In the genomic region with DNA sequence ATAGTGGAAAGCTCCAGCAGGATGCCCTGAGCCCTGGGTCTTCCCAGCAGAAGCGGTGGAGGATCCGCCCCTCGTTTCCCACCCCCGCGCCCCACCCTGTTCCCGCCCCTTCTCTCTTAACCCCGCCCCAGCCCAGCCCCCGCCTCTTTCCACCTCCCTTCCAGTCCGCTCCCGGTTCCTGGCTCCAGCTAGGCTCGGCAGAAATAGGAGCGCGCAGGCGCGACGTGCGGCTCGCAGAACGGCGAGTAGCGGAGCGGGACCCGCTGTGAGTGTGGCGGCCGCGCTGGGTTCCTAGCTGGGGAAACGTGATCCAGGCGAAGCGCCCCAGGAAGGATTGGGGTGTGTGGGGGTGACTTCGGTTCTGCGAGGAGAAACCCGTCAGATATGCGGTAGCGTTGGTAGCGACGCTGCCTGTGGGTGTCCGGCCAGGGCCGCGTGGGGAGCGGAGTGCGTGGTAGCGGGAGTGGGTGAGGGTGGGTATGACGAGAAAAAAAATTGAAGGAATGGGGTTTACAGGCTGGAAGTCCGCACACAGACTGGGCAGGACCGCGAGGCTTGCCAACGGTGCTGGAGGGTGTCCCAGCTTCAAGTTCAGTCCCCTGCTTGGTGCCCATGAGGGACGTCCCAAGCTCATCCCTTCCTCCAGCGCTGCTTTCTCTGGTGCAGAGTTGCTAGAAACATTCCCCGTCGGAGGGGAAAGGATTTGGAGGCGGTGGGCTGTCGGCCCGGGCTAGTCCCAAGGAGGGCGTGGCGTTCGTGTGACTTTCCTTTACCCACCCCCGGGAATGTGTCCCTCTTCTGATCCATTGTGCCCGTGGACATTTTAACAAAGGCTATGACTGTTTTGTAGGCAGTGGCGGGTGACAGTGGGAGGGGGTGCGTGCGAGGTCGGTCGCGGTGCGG, we compare ENCODE assay signal across 8 cellular contexts. TPM values are rescaled to one million over a fixed set of nuclear protein-coding genes. Genes with fewer than 3 reads are reported as not detected.
DNase-seq lines count a peak whose midpoint lies in the region; ATAC-seq, FAIRE-seq and TF ChIP-seq lines count a peak whose summit lies in the region.

A gene (plus strand): TSS at position 234 of the 903 bp plus-strand sequence. CDS start 56,886 bp downstream, outside the sequence.

- peak within 1 kb of the TSS; percentile 13 to 69 for H3K4me3 ChIP-seq in small intestine (ENCODE audit: low read depth in 1 of 2, low read length in 2 of 2)

- no CpG with 5 or more reads among the region's 66 CpGs for WGBS in H9 (ENCODE audit: extremely low coverage, insufficient read length, low lambda C conversion rate)
- 2 to 41% (median 19%) methylated on average over 46 to 66 of the region's 66 CpGs for WGBS in small intestine, 3 donors

- H3K4me1 Mint-ChIP-seq in H9 = peaks cover 23 to 31% of the 10 kb centered on the region in 2 experiments

- no peak within 1 kb of the TSS for H3T11ph ChIP-seq in H9 (ENCODE audit: low read length)

- no peak within 1 kb of the TSS for H2BK120ac ChIP-seq in H9 (ENCODE audit: low read depth, low read length, poor library complexity, severe bottlenecking)

- H2BK5ac ChIP-seq in H9 (ENCODE audit: insufficient read length, low read length) = no peak within 1 kb of the TSS

- H3K23me2 ChIP-seq in H9 (ENCODE audit: insufficient read length, low read depth, low read length, poor library complexity, severe bottlenecking) = peaks cover 2% of the 10 kb centered on the region

- no peak within 1 kb of the TSS for H3K4ac ChIP-seq in H9 (ENCODE audit: low read depth, low read length)

- H3K79me1 ChIP-seq in H9 (ENCODE audit: insufficient read depth, low read depth, low read length, poor library complexity, severe bottlenecking) = no peaks in the 10 kb centered on the region

- no peak within 1 kb of the TSS for H4K91ac ChIP-seq in H9 (ENCODE audit: insufficient read length, low read depth, low read length)

- no peak within 1 kb of the TSS for H2BK20ac ChIP-seq in H9 (ENCODE audit: low read depth, low read length, poor library complexity, severe bottlenecking)

- H3K27me3 ChIP-seq in H9 (ENCODE audit: insufficient read depth, low read length) = no peaks in the 10 kb centered on the region
- no peaks in the 10 kb centered on the region for H3K27me3 ChIP-seq in layer of hippocampus (ENCODE audit: control insufficient read depth, insufficient read depth, low read length)
- H3K27me3 ChIP-seq in small intestine (ENCODE audit: control insufficient read depth in 2 of 2, insufficient read depth in 2 of 2, low read length in 2 of 2) = no peaks in the 10 kb centered on the region

- no peak within 1 kb of the TSS for H3K56ac ChIP-seq in H9 (ENCODE audit: insufficient read length, low read depth, low read length)

- no peaks in the 10 kb centered on the region for H3K9me3 ChIP-seq in H9 (ENCODE audit: control insufficient read depth, low read depth, low read length)
- no peaks in the 10 kb centered on the region for H3K9me3 ChIP-seq in small intestine (ENCODE audit: control insufficient read depth, low read depth)

- H3K4me3 Mint-ChIP-seq in H9 = peak within 1 kb of the TSS; percentile 85 to 92

- peaks cover 4% of the 10 kb centered on the region; the same call in 1 of the 2 replicates for H3K79me2 ChIP-seq in H9 (ENCODE audit: insufficient read depth, low read length)

- peak within 1 kb of the TSS; percentile 41; the same call in 1 of the 2 replicates for H3K14ac ChIP-seq in H9 (ENCODE audit: insufficient read depth, low read length)

- DNase-seq in H9 (peak; percentile 91), dermis microvascular lymphatic vessel endothelial cell (ENCODE audit: low read depth in 2 of 2) (peak; percentile 69 to 87), small intestine (peak; percentile 77)

- H2BK12ac ChIP-seq in H9 (ENCODE audit: insufficient read length, low read depth, low read length) = no peak within 1 kb of the TSS

- H3K9ac ChIP-seq in H9 (ENCODE audit: extremely low read depth, insufficient read length, low read length) = peak within 1 kb of the TSS; percentile 67

- H3K36me3 Mint-ChIP-seq in H9 (ENCODE audit: insufficient read depth in 1 of 3, low read depth in 3 of 3) = peaks cover 0 to 4% (median 2%) of the 10 kb centered on the region in 3 experiments; a peak in 4 of 7 replicates

- H3K27me3 Mint-ChIP-seq in H9 (ENCODE audit: low read depth) = no peaks in the 10 kb centered on the region; the same call in 1 of the 2 replicates

- no peak within 1 kb of the TSS for H2BK15ac ChIP-seq in H9 (ENCODE audit: low read depth, low read length)

- H3K27ac ChIP-seq in 22Rv1 (peak within 1 kb of the TSS; percentile 35; the same call in 1 of the 2 replicates), H9 (ENCODE audit: insufficient read length, low read depth, low read length) (no peak within 1 kb of the TSS), layer of hippocampus (ENCODE audit: low read depth, low read length) (peak within 1 kb of the TSS; percentile 85), small intestine (ENCODE audit: low read depth in 1 of 2, low read length in 1 of 2) (peak within 1 kb of the TSS; percentile 76 to 87)

- H3K23ac ChIP-seq in H9 (ENCODE audit: insufficient read length, low read depth, low read length) = no peak within 1 kb of the TSS

- no peak within 1 kb of the TSS for H4K8ac ChIP-seq in H9 (replicated peaks; ENCODE audit: insufficient read length, low read depth, low read length)

- peaks cover 31 to 48% of the 10 kb centered on the region in 2 experiments for H3K9me3 Mint-ChIP-seq in H9

- H3K4me1 ChIP-seq in H9 (ENCODE audit: insufficient read depth, low read length) (peaks cover 4% of the 10 kb centered on the region; the same call in 1 of the 2 replicates), small intestine (ENCODE audit: control insufficient read depth in 2 of 2, insufficient read depth in 1 of 2, low read depth in 1 of 2, low read length in 1 of 2) (no peaks in the 10 kb centered on the region)

- H2AFZ ChIP-seq in H9 (ENCODE audit: low read length) = no peak within 1 kb of the TSS

- TF ChIP-seq CTCF in 22Rv1 (IDR thresholded peaks at IDR 0.05) (no peak), H9 (conservative IDR thresholded peaks at IDR 0.05) (no peak)

- H3K27ac Mint-ChIP-seq in H9 = peak within 1 kb of the TSS; percentile 77 to 93 (median 86); a peak in 6 of 7 replicates

- no peaks in the 10 kb centered on the region for H4K20me1 ChIP-seq in H9 (ENCODE audit: control insufficient read depth, insufficient read depth, insufficient read length)

- H4K5ac ChIP-seq in H9 (ENCODE audit: insufficient read length, low read depth, low read length) = no peak within 1 kb of the TSS

- H3K4me2 ChIP-seq in H9 (ENCODE audit: insufficient read depth, insufficient read length, low read length) = peak within 1 kb of the TSS; percentile 54

- FAIRE-seq in small intestine (lab: Jason Lieb, UNC) = no peak

- no peak for ATAC-seq in HG03442 (IDR thresholded peaks at IDR 0.05; ENCODE audit: unreplicated experiment)
- ATAC-seq in HG03342 (IDR thresholded peaks at IDR 0.05; ENCODE audit: unreplicated experiment) = no peak

- no peaks in the 10 kb centered on the region for H3K36me3 ChIP-seq in small intestine (ENCODE audit: control insufficient read depth in 2 of 2, insufficient read depth in 2 of 2, low read length in 2 of 2)

- no peak within 1 kb of the TSS for H2AK5ac ChIP-seq in H9 (ENCODE audit: insufficient read length, low read length)

- H3K18ac ChIP-seq in H9 (ENCODE audit: insufficient read length, low read depth, low read length) = no peak within 1 kb of the TSS

TF ChIP-seq in PFSK-1, 5 proteins besides CTCF, POLR2A, EP300 and RAD21:
- TF ChIP-seq, protein P1, sequence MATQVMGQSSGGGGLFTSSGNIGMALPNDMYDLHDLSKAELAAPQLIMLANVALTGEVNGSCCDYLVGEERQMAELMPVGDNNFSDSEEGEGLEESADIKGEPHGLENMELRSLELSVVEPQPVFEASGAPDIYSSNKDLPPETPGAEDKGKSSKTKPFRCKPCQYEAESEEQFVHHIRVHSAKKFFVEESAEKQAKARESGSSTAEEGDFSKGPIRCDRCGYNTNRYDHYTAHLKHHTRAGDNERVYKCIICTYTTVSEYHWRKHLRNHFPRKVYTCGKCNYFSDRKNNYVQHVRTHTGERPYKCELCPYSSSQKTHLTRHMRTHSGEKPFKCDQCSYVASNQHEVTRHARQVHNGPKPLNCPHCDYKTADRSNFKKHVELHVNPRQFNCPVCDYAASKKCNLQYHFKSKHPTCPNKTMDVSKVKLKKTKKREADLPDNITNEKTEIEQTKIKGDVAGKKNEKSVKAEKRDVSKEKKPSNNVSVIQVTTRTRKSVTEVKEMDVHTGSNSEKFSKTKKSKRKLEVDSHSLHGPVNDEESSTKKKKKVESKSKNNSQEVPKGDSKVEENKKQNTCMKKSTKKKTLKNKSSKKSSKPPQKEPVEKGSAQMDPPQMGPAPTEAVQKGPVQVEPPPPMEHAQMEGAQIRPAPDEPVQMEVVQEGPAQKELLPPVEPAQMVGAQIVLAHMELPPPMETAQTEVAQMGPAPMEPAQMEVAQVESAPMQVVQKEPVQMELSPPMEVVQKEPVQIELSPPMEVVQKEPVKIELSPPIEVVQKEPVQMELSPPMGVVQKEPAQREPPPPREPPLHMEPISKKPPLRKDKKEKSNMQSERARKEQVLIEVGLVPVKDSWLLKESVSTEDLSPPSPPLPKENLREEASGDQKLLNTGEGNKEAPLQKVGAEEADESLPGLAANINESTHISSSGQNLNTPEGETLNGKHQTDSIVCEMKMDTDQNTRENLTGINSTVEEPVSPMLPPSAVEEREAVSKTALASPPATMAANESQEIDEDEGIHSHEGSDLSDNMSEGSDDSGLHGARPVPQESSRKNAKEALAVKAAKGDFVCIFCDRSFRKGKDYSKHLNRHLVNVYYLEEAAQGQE (IDR thresholded peaks at IDR 0.05; ENCODE audit: insufficient read depth in 1 of 2, low read depth in 2 of 2, low read length in 2 of 2) = 0 out of 4 replicates have a peak, but pooled peaks of 1 of the 2 experiments have one; percentile 15
- TF ChIP-seq TAF1 (IDR thresholded peaks at IDR 0.05; ENCODE audit: borderline replicate concordance, insufficient read depth, low read length) (peak; percentile 77; the same call in 1 of the 2 replicates), FOXP2 (optimal IDR thresholded peaks at IDR 0.05; ENCODE audit: borderline replicate concordance, extremely low read depth, extremely low read length, insufficient read depth) (no peak), SIN3A (IDR thresholded peaks at IDR 0.05; ENCODE audit: borderline replicate concordance, insufficient read depth, low read length) (no peak), POLR2AphosphoS5 (IDR thresholded peaks at IDR 0.05; ENCODE audit: low read depth, low read length) (peak; percentile 84)

RNA-seq across cellular contexts. Expression of the gene that starts here (rescaled TPM):
- total RNA-seq in H9 (2021) = 9.0 and 10.2 TPM in 2 replicates
- 4.7 TPM for polyA plus RNA-seq in PFSK-1 (2012; ENCODE audit: insufficient read length, low read depth)
- total RNA-seq in dermis microvascular lymphatic vessel endothelial cell = 14.2 and 20.1 TPM in 2 replicates
- 1 to 10 TPM; 1.6 to 3.8 (median 2.0) TPM for polyA plus RNA-seq in small intestine
